20 cellular contexts compared by ENCODE assay signal in genomic region chr10:103581499-103581898, GRCh38.
DNase-seq lines count a peak whose midpoint lies in the region; ATAC-seq and TF ChIP-seq lines count a peak whose summit lies in the region.
"Had no signal": no experiment of that assay in that cellular context is flagged by ENCODE, and none has a peak within 500 bp of the region (broad histone marks: within the 10 kb centered on the region; RNA-seq: fewer than 3 reads in every experiment).

No MANE protein-coding gene starts in this region.

- H3K27ac ChIP-seq in CD4-positive, alpha-beta T cell (ENCODE audit: low read depth, low read length) = no peak overlapping the region
- peak overlapping the region; percentile 48 to 66 for H3K27ac ChIP-seq in uterus

- no peak for ATAC-seq in activated naive CD8-positive, alpha-beta T cell treated with anti-CD3 and anti-CD28 coated beads, Interleukin-2, amount 10 ng/mL, durations not matched to agents 7 days and 5 days (ENCODE audit: low read depth)
- ATAC-seq in CD4-positive, alpha-beta T cell (ENCODE audit: poor library complexity) = no peak
- ATAC-seq in GM21717 (IDR thresholded peaks at IDR 0.05; ENCODE audit: unreplicated experiment) = no peak
- ATAC-seq: Panc1 had no signal

- H3K27me3 ChIP-seq in CD4-positive, alpha-beta T cell (ENCODE audit: control insufficient read depth, insufficient read depth, low read length) = no peaks in the 10 kb centered on the region
- no peaks in the 10 kb centered on the region for H3K27me3 ChIP-seq in uterus

- POLR2A ChIA-PET in activated naive CD8-positive, alpha-beta T cell treated with anti-CD3 and anti-CD28 coated beads, Interleukin-2, amount 10 ng/mL, durations not matched to agents 7 days and 5 days (lab: Charles Lee) = no interaction called here
- POLR2A ChIA-PET in CD4-positive, alpha-beta T cell (lab: Charles Lee) = no interaction called here

- TF ChIP-seq CTCF in CD4-positive, alpha-beta T cell (IDR thresholded peaks at IDR 0.05) = no peak
- TF ChIP-seq CTCF in glutamatergic neuron (IDR thresholded peaks at IDR 0.05; ENCODE audit: partially characterized antibody, unreplicated experiment) (no peak), uterus (IDR thresholded peaks at IDR 0.05) (no peak)

- H3K4me1 ChIP-seq in uterus = no peaks in the 10 kb centered on the region

- H3K36me3 Mint-ChIP-seq in activated naive CD8-positive, alpha-beta T cell treated with anti-CD3 and anti-CD28 coated beads, Interleukin-2, amount 10 ng/mL, durations not matched to agents 7 days and 5 days = peaks cover 3% of the 10 kb centered on the region
- H3K36me3 Mint-ChIP-seq in activated naive CD8-positive, alpha-beta T cell treated with anti-CD3 and anti-CD28 coated beads for 36 hours = peaks cover 8% of the 10 kb centered on the region
- peaks cover 5% of the 10 kb centered on the region for H3K36me3 Mint-ChIP-seq in CD4-positive, alpha-beta T cell (ENCODE audit: low read depth)
- H3K36me3 Mint-ChIP-seq in glutamatergic neuron (ENCODE audit: unreplicated experiment) = peaks cover 12% of the 10 kb centered on the region

- no peaks in the 10 kb centered on the region for H3K27me3 Mint-ChIP-seq in activated naive CD8-positive, alpha-beta T cell treated with anti-CD3 and anti-CD28 coated beads, Interleukin-2, amount 10 ng/mL, durations not matched to agents 7 days and 5 days
- no peaks in the 10 kb centered on the region for H3K27me3 Mint-ChIP-seq in activated naive CD8-positive, alpha-beta T cell treated with anti-CD3 and anti-CD28 coated beads for 36 hours
- H3K27me3 Mint-ChIP-seq in CD4-positive, alpha-beta T cell = no peaks in the 10 kb centered on the region
- H3K27me3 Mint-ChIP-seq in glutamatergic neuron (ENCODE audit: unreplicated experiment) = peaks cover 10% of the 10 kb centered on the region

- H3K4me3 Mint-ChIP-seq in activated naive CD8-positive, alpha-beta T cell treated with anti-CD3 and anti-CD28 coated beads, Interleukin-2, amount 10 ng/mL, durations not matched to agents 7 days and 5 days = no peak overlapping the region
- H3K4me3 Mint-ChIP-seq in activated naive CD8-positive, alpha-beta T cell treated with anti-CD3 and anti-CD28 coated beads for 36 hours = no peak overlapping the region
- no peak overlapping the region for H3K4me3 Mint-ChIP-seq in CD4-positive, alpha-beta T cell
- H3K4me3 Mint-ChIP-seq in glutamatergic neuron (ENCODE audit: unreplicated experiment) = no peak overlapping the region

- no peaks in the 10 kb centered on the region for H3K9me3 ChIP-seq in CD4-positive, alpha-beta T cell (ENCODE audit: control insufficient read depth, low read length)
- no peaks in the 10 kb centered on the region for H3K9me3 ChIP-seq in uterus

- no peak for TF ChIP-seq POLR2A in uterus (IDR thresholded peaks at IDR 0.05)

- H3K4me1 Mint-ChIP-seq in activated naive CD8-positive, alpha-beta T cell treated with anti-CD3 and anti-CD28 coated beads, Interleukin-2, amount 10 ng/mL, durations not matched to agents 7 days and 5 days = peaks cover 6% of the 10 kb centered on the region
- H3K4me1 Mint-ChIP-seq in activated naive CD8-positive, alpha-beta T cell treated with anti-CD3 and anti-CD28 coated beads for 36 hours = peaks cover 4% of the 10 kb centered on the region
- H3K4me1 Mint-ChIP-seq in CD4-positive, alpha-beta T cell (ENCODE audit: low read depth) = peaks cover 6% of the 10 kb centered on the region
- peaks cover 23% of the 10 kb centered on the region for H3K4me1 Mint-ChIP-seq in glutamatergic neuron (ENCODE audit: low read depth, unreplicated experiment)

- H3K9me3 Mint-ChIP-seq in activated naive CD8-positive, alpha-beta T cell treated with anti-CD3 and anti-CD28 coated beads, Interleukin-2, amount 10 ng/mL, durations not matched to agents 7 days and 5 days = no peaks in the 10 kb centered on the region
- H3K9me3 Mint-ChIP-seq in activated naive CD8-positive, alpha-beta T cell treated with anti-CD3 and anti-CD28 coated beads for 36 hours = no peaks in the 10 kb centered on the region
- H3K9me3 Mint-ChIP-seq in CD4-positive, alpha-beta T cell = no peaks in the 10 kb centered on the region
- H3K9me3 Mint-ChIP-seq in glutamatergic neuron (ENCODE audit: unreplicated experiment) = peaks cover 8% of the 10 kb centered on the region
- H3K9me3 Mint-ChIP-seq: CD8-positive, alpha-beta memory T cell had no signal

- CTCF ChIA-PET in CD4-positive, alpha-beta T cell (lab: Charles Lee) = no interaction called here

- H3K27ac Mint-ChIP-seq in activated naive CD8-positive, alpha-beta T cell treated with anti-CD3 and anti-CD28 coated beads, Interleukin-2, amount 10 ng/mL, durations not matched to agents 7 days and 5 days = peak overlapping the region; percentile 64
- no peak overlapping the region for H3K27ac Mint-ChIP-seq in activated naive CD8-positive, alpha-beta T cell treated with anti-CD3 and anti-CD28 coated beads for 36 hours
- H3K27ac Mint-ChIP-seq in CD4-positive, alpha-beta T cell = peak overlapping the region; percentile 31
- H3K27ac Mint-ChIP-seq in glutamatergic neuron (ENCODE audit: unreplicated experiment) = peak overlapping the region; percentile 14

- intact Hi-C loops in CD4-positive, alpha-beta T cell (cut with DNase I, micrococcal nuclease) = loop anchor here in 1 of 2 experiments (5.0 to 10.0 kb wide), 2 partner anchors 383 to 541 kb away; partner anchors contain the start of genes SFR1 and SLK
- intact Hi-C loops in uterus (cut with DNase I; ENCODE audit: low total_unique reads) = no loop called here

- no peak overlapping the region for H3K4me3 ChIP-seq in uterus

- DNase-seq in activated naive CD8-positive, alpha-beta T cell treated with anti-CD3 and anti-CD28 coated beads, Interleukin-2, amount 10 ng/mL, durations not matched to agents 7 days and 5 days = no peak
- DNase-seq in activated naive CD8-positive, alpha-beta T cell treated with anti-CD3 and anti-CD28 coated beads for 36 hours = no peak
- no peak for DNase-seq in CD4-positive, alpha-beta T cell
- DNase-seq in glutamatergic neuron (no peak), uterus (no peak), DMS53 (lab: John Stamatoyannopoulos, UW) (no peak)
- DNase-seq: Calu3; CD8-positive, alpha-beta memory T cell; DMS153; GDM1; IMR-90; MV-4-11; NCI-H1105 treated with DMSO at 0.1 percent for 48 hours; NCI-H2029 treated with DMSO at 0.1 percent for 48 hours; NCI-H226; NCI-H524; NCI-H774; SIG-M5 had no signal

- H3K36me3 ChIP-seq in uterus = no peaks in the 10 kb centered on the region
